ENCODE assay signal across 8 cellular contexts in the genomic region with DNA sequence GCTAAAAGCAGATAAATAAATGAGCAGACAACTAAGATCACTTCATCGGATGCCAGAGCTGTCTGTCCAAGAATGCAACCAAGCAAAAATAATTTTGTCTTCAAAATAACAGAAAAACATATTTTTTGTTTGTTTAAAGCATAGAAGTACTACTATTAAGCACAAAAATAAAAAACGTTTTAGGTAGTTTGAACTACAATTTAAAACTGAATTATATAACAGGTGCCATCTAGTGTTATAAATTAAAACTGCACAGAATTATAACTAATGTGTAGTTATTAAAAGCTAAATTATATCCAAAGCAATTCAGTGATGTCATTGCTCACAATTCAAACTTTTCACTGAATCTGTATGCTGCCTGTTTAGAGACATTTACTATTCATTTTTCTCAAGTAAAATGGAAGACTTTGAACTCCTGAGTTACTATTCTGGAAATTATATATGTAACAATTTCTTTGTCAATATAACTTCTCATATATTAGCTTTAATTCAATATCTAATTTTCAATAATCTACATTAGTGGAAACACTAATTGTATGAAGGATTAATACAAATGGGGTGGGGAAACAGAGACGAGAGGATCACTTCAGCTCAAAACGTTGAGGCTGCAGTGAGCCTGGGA. TPM values are rescaled to one million over a fixed set of nuclear protein-coding genes. Genes with fewer than 3 reads are reported as not detected.
DNase-seq lines count a peak whose midpoint lies in the region; ATAC-seq and TF ChIP-seq lines count a peak whose summit lies in the region.

No MANE protein-coding gene starts in this region.

- DNase-seq in DND-41 = no peak
- DNase-seq in NCI-H1105 (lab: John Stamatoyannopoulos, UW) = peak; percentile 21
- DNase-seq in central memory CD4-positive, alpha-beta T cell = peak; percentile 39
- no peak for DNase-seq in nephron progenitor cell
- no peak for DNase-seq in NCI-H2107 treated with DMSO at 0.1 percent for 48 hours (lab: John Stamatoyannopoulos, UW; ENCODE audit: unreplicated experiment)
- no peak for DNase-seq in aorta

- no peak overlapping the region for H3K4me2 ChIP-seq in DND-41 (ENCODE audit: insufficient read depth, low read length)

- H3K9ac ChIP-seq in DND-41 (ENCODE audit: low read depth, low read length) = no peak overlapping the region

- no peaks in the 10 kb centered on the region for H3K4me1 ChIP-seq in DND-41 (ENCODE audit: insufficient read depth, low read length)
- H3K4me1 ChIP-seq in aorta (ENCODE audit: control insufficient read depth in 1 of 2, insufficient read depth in 2 of 2, low read length in 2 of 2) = no peaks in the 10 kb centered on the region

- peaks cover 61% of the 10 kb centered on the region for H3K36me3 Mint-ChIP-seq in nephron progenitor cell (ENCODE audit: low read depth)

- H3K4me3 Mint-ChIP-seq in nephron progenitor cell = no peak overlapping the region

- no peaks in the 10 kb centered on the region for H3K27me3 Mint-ChIP-seq in nephron progenitor cell (ENCODE audit: low read depth, poor library complexity)

- H3K27ac Mint-ChIP-seq in nephron progenitor cell = no peak overlapping the region

- peak; percentile 53 for TF ChIP-seq CTCF in DND-41 (IDR thresholded peaks at IDR 0.05; ENCODE audit: borderline replicate concordance, extremely low read depth, low read length, poor library complexity, severe bottlenecking)
- TF ChIP-seq CTCF in nephron progenitor cell (IDR thresholded peaks at IDR 0.05) = peak; percentile 45

- ATAC-seq in DND-41 (ENCODE audit: insufficient read depth, low read depth) (no peak), GM19351 (IDR thresholded peaks at IDR 0.05; ENCODE audit: unreplicated experiment) (no peak), HG03025 (IDR thresholded peaks at IDR 0.05; ENCODE audit: low FRiP score, unreplicated experiment) (no peak), aorta (ENCODE audit: low FRiP score) (no peak)

- no peaks in the 10 kb centered on the region for H3K9me3 ChIP-seq in DND-41 (ENCODE audit: insufficient read depth, low read length, severe bottlenecking)
- no peaks in the 10 kb centered on the region for H3K9me3 ChIP-seq in aorta (ENCODE audit: control insufficient read depth, low read length)

- H3K4me1 Mint-ChIP-seq in nephron progenitor cell = no peaks in the 10 kb centered on the region

- intact Hi-C loops in aorta (cut with DNase I) = loop anchor here (1.0 to 5.0 kb wide), 2 partner anchors 222 to 225 kb away; no protein-coding TSS in a partner anchor

- H3K79me2 ChIP-seq in DND-41 (ENCODE audit: insufficient read depth, low read length) = no peaks in the 10 kb centered on the region

- peaks cover 10% of the 10 kb centered on the region for H3K9me3 Mint-ChIP-seq in nephron progenitor cell

- H3K4me3 ChIP-seq in DND-41 (ENCODE audit: low read depth in 1 of 2, low read length in 2 of 2) (no peak overlapping the region), aorta (ENCODE audit: low read length in 2 of 2) (no peak overlapping the region)

- no peaks in the 10 kb centered on the region for H4K20me1 ChIP-seq in DND-41 (ENCODE audit: insufficient read depth, low read length)

- H2AFZ ChIP-seq in DND-41 (ENCODE audit: low read depth, low read length) = no peak overlapping the region

- H3K27me3 ChIP-seq in DND-41 (ENCODE audit: insufficient read depth, low read length, poor library complexity) (no peaks in the 10 kb centered on the region), aorta (ENCODE audit: control insufficient read depth in 1 of 2, insufficient read depth in 2 of 2, low read length in 1 of 2) (no peaks in the 10 kb centered on the region)

- 52 to 59% methylated on average over 4 of the region's 4 CpGs for WGBS in aorta, 2 donors

- no peak overlapping the region for H3K27ac ChIP-seq in DND-41 (ENCODE audit: low read length)
- no peak overlapping the region for H3K27ac ChIP-seq in aorta (ENCODE audit: low read depth in 1 of 2, low read length in 2 of 2)

- H3K36me3 ChIP-seq in DND-41 (ENCODE audit: insufficient read depth, low read length) (peaks cover 37% of the 10 kb centered on the region), aorta (ENCODE audit: control insufficient read depth in 1 of 2, insufficient read depth in 2 of 2, low read length in 1 of 2) (peaks cover 0 to 7% of the 10 kb centered on the region in 2 donors)

RNA-seq across cellular contexts. Expression of a gene that starts 29.5 kb away (rescaled TPM):
- 10 to 100 TPM; 12.8 to 19.2 TPM for total RNA-seq in aorta
- 10 to 100 TPM in 1 of 2 donors, 1 to 10 TPM in 1; 7.1 to 11.3 TPM for polyA plus RNA-seq in aorta

RNA-seq across cellular contexts. Expression of a gene that starts 29.9 kb away (rescaled TPM):
- total RNA-seq in aorta = 10 to 100 TPM; 11.0 to 11.5 TPM
- 1 to 10 TPM; 2.9 to 5.6 TPM for polyA plus RNA-seq in aorta

RNA-seq across cellular contexts. Expression of a gene that starts 43.7 kb away (rescaled TPM):
- not detected for total RNA-seq in aorta
- polyA plus RNA-seq in aorta = not detected

Comparison
In these comparisons a context has a peak if more than half of its experiments do, and no peak if none do; other contexts are left out.
1. DNase-seq: peak in NCI-H1105 (single experiment) and central memory CD4-positive, alpha-beta T cell (single experiment); none in DND-41 (single experiment), nephron progenitor cell (single experiment), NCI-H2107 treated with DMSO at 0.1 percent for 48 hours (single experiment) and aorta (0 of 2).